8 cellular contexts compared by ENCODE assay signal in the genomic region with DNA sequence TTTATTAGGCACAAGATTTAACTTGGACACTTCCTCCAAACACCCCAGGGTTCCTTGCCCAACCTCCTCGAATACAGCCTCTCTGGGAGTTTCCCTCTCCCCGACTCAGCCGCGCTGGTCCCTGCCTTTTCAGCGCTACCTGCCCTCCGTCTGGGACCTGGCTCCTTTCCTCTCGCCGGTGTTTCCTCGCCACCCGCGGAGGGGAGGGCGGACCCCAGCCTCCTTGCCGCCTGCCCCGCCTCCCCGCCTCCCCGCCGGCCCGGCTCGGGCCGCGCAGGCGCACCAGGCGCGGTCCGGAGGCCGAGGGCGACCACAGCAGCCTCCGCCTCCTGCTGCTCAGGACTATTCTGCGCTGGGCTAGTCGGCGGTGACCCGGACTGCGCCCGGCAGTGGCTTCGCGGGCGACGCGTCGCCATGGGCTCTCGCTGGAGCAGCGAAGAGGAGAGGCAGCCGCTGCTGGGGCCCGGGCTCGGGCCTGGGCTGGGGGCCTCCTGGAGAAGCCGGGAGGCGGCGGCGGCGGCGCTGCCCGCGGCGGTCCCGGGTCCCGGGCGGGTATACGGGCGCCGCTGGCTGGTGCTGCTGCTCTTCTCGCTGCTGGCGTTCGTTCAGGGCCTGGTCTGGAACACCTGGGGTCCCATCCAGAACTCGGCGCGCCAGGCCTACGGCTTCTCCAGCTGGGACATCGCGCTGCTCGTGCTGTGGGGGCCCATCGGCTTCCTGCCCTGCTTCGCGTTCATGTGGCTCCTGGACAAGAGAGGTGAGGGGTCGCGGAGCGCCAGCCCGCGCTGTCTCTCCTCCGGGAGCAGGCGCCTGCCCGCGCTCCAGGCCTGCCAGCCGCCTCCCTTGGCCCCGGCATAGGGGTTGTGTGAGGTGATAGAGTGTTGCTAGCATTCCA. TPM values are rescaled to one million over a fixed set of nuclear protein-coding genes. Genes with fewer than 3 reads are reported as not detected.
DNase-seq lines count a peak whose midpoint lies in the region; ATAC-seq and TF ChIP-seq lines count a peak whose summit lies in the region.

A gene with protein sequence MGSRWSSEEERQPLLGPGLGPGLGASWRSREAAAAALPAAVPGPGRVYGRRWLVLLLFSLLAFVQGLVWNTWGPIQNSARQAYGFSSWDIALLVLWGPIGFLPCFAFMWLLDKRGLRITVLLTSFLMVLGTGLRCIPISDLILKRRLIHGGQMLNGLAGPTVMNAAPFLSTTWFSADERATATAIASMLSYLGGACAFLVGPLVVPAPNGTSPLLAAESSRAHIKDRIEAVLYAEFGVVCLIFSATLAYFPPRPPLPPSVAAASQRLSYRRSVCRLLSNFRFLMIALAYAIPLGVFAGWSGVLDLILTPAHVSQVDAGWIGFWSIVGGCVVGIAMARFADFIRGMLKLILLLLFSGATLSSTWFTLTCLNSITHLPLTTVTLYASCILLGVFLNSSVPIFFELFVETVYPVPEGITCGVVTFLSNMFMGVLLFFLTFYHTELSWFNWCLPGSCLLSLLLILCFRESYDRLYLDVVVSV (plus strand): TSS at position 291 of the 895 bp plus-strand sequence. CDS start 124 bp downstream, at position 415.

- H3K9me3 Mint-ChIP-seq in activated naive CD8-positive, alpha-beta T cell treated with anti-CD3 and anti-CD28 coated beads for 36 hours = no peaks in the 10 kb centered on the region

- peaks cover 29% of the 10 kb centered on the region for H3K4me1 Mint-ChIP-seq in activated naive CD8-positive, alpha-beta T cell treated with anti-CD3 and anti-CD28 coated beads for 36 hours

- no peaks in the 10 kb centered on the region for H3F3A ChIP-seq in OCI-LY1 (ENCODE audit: insufficient read depth, low read length)

- no peaks in the 10 kb centered on the region for H3K9me2 ChIP-seq in OCI-LY1 (ENCODE audit: low read depth, low read length)

- H3K4me2 ChIP-seq in OCI-LY1 (ENCODE audit: low read length) = peak within 1 kb of the TSS; percentile 99

- intact Hi-C loops in cardiac septum (cut with DNase I) = loop anchor here (10.0 kb wide), 1 partner anchor 230 kb away; a partner anchor contains a TSS
- intact Hi-C loops in aorta (cut with DNase I) = no loop called here

- H3K27me3 Mint-ChIP-seq in activated naive CD8-positive, alpha-beta T cell treated with anti-CD3 and anti-CD28 coated beads for 36 hours = no peaks in the 10 kb centered on the region

- H3K27ac ChIP-seq in OCI-LY1 (ENCODE audit: low read depth, low read length, poor library complexity, severe bottlenecking) (peak within 1 kb of the TSS; percentile 87), aorta (ENCODE audit: low read depth in 1 of 2, low read length in 2 of 2) (peak within 1 kb of the TSS; percentile 81 to 94)

- H4K20me1 ChIP-seq in OCI-LY1 (ENCODE audit: insufficient read depth, low read length) = no peaks in the 10 kb centered on the region

- H3K27me3 ChIP-seq in GM06990 (replicated peaks; ENCODE audit: control insufficient read depth, insufficient read depth, low read length) = no peaks in the 10 kb centered on the region
- no peaks in the 10 kb centered on the region for H3K27me3 ChIP-seq in OCI-LY1 (ENCODE audit: insufficient read depth, low read length)
- peaks cover 0 to 1% of the 10 kb centered on the region in 2 donors for H3K27me3 ChIP-seq in aorta (ENCODE audit: control insufficient read depth in 1 of 2, insufficient read depth in 2 of 2, low read length in 1 of 2)

- H3K4me3 Mint-ChIP-seq in activated naive CD8-positive, alpha-beta T cell treated with anti-CD3 and anti-CD28 coated beads for 36 hours = peak within 1 kb of the TSS; percentile 87

- ATAC-seq in aorta (ENCODE audit: low FRiP score) = peak; percentile 93

- WGBS in aorta, 2 donors = 0 to 1% methylated on average over 80 to 84 of the region's 84 CpGs

- POLR2A ChIA-PET in HEK293T (lab: Yijun Ruan, JAX) = interaction anchor here (1.1 kb wide), 1 partner anchor 8 kb away, joined by 3 read pairs; no protein-coding TSS in a partner anchor

- H3K4me1 ChIP-seq in OCI-LY1 (ENCODE audit: insufficient read depth, low read length, severe bottlenecking) (peaks cover 51% of the 10 kb centered on the region), aorta (ENCODE audit: control insufficient read depth in 1 of 2, insufficient read depth in 2 of 2, low read length in 2 of 2) (no peaks in the 10 kb centered on the region)

- H3K9me3 ChIP-seq in OCI-LY1 (ENCODE audit: low read length) = no peaks in the 10 kb centered on the region
- no peaks in the 10 kb centered on the region for H3K9me3 ChIP-seq in aorta (ENCODE audit: control insufficient read depth, low read length)

- no peaks in the 10 kb centered on the region for H3K36me3 Mint-ChIP-seq in activated naive CD8-positive, alpha-beta T cell treated with anti-CD3 and anti-CD28 coated beads for 36 hours

- TF ChIP-seq CTCF in GM06990 (IDR thresholded peaks at IDR 0.05; ENCODE audit: insufficient read depth, low read length, poor library complexity, severe bottlenecking) = no peak
- no peak for TF ChIP-seq CTCF in OCI-LY1 (IDR thresholded peaks at IDR 0.05; ENCODE audit: low read length)

- CTCF ChIA-PET in HEK293T (lab: Yijun Ruan, JAX) = no interaction called here

- H3K9ac ChIP-seq in OCI-LY1 (ENCODE audit: low read length) = peak within 1 kb of the TSS; percentile 78

- DNase-seq in GM06990 (ENCODE audit: extremely low read depth, insufficient read length) (peak; percentile 89), HEK293T (ENCODE audit: extremely low spot score) (peak; percentile 90), cardiac septum (ENCODE audit: low spot score) (peak; percentile 91), putamen (ENCODE audit: low spot score) (peak; percentile 80), aorta (peak; percentile 84 to 91), NCI-H1436 treated with DMSO at 0.1 percent for 48 hours (lab: John Stamatoyannopoulos, UW) (no peak)
- DNase-seq in activated naive CD8-positive, alpha-beta T cell treated with anti-CD3 and anti-CD28 coated beads for 36 hours = peak; percentile 79

- H3K36me3 ChIP-seq in GM06990 (ENCODE audit: control insufficient read depth, insufficient read depth, low read length) (no peaks in the 10 kb centered on the region), OCI-LY1 (ENCODE audit: insufficient read depth, low read length) (peaks cover 3% of the 10 kb centered on the region; the same call in 1 of the 2 replicates), aorta (ENCODE audit: control insufficient read depth in 1 of 2, insufficient read depth in 2 of 2, low read length in 1 of 2) (no peaks in the 10 kb centered on the region)

- no peaks in the 10 kb centered on the region; the same call in 1 of the 2 replicates for H3K79me2 ChIP-seq in OCI-LY1 (ENCODE audit: insufficient read depth, low read length)

- H2AFZ ChIP-seq in OCI-LY1 (ENCODE audit: low read length) = peak within 1 kb of the TSS; percentile 92

- H3K4me3 ChIP-seq in GM06990 (replicated peaks; ENCODE audit: low read depth, low read length) (peak within 1 kb of the TSS; percentile 89), OCI-LY1 (ENCODE audit: low read depth, low read length, poor library complexity, severe bottlenecking) (peak within 1 kb of the TSS; percentile 78), aorta (ENCODE audit: low read length in 2 of 2) (peak within 1 kb of the TSS; percentile 85)

- H3K27ac Mint-ChIP-seq in activated naive CD8-positive, alpha-beta T cell treated with anti-CD3 and anti-CD28 coated beads for 36 hours = peak within 1 kb of the TSS; percentile 84

TF ChIP-seq in HEK293T, 16 proteins besides CTCF, POLR2A, EP300 and RAD21:
- TF ChIP-seq L3MBTL2 (conservative IDR thresholded peaks at IDR 0.05) = peak; percentile 68; the same call in 1 of the 2 replicates
- no peak for TF ChIP-seq FOXK2 (IDR thresholded peaks at IDR 0.05)
- TF ChIP-seq LEF1 (IDR thresholded peaks at IDR 0.05; ENCODE audit: borderline replicate concordance) = no peak

RNA-seq across cellular contexts. Expression of the gene that starts here (rescaled TPM):
- 1 to 10 TPM; 1.8 TPM for total RNA-seq in activated naive CD8-positive, alpha-beta T cell treated with anti-CD3 and anti-CD28 coated beads for 36 hours
- total RNA-seq in cardiac septum (9.5 TPM), aorta (10 to 100 TPM; 10.3 to 13.4 TPM)
- polyA plus RNA-seq in aorta = 1 to 10 TPM; 3.1 to 6.8 TPM
